31 cellular contexts compared by ENCODE assay signal in the genomic region with DNA sequence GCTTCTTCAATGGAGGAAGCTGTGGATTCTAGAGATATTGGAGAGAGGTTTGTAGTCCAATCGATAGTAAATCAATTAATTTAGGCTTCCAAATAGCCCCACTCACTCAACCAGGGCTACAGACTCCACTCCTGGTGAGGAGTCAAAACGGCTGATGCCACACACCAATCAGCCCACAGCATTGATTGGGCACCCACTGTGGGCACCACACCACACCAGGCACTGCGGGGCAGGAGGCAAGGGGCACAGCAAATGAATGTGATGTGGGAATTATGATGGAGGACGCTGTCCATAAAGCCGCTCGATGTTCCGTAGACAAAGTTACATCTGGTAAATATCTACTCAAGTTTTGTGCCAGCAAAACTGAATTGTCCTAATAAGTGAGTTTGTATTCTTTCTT.
"Had no signal": no experiment of that assay in that cellular context is flagged by ENCODE, and none has a peak within 500 bp of the region (broad histone marks: within the 10 kb centered on the region; RNA-seq: fewer than 3 reads in every experiment).

No MANE protein-coding gene starts in this region.

- H3K4me1 Mint-ChIP-seq: naive B cell; naive thymus-derived CD8-positive, alpha-beta T cell; stimulated activated effector memory CD8-positive, alpha-beta T cell treated with anti-CD3 and anti-CD28 coated beads, Interleukin-12 subunit alpha, Interleukin-12 subunit beta, amount 100 ng/mL, for 72 hours; stimulated activated naive B cell treated with anti-CD40 and anti-IgM and Interleukin-4, amounts not matched to agents 10 μg/mL and 1 μg/mL and 100 μg/mL, for 72 hours had no signal

- H3K27me3 ChIP-seq: neutrophil, ovary, right lobe of liver, thyroid gland, tibial nerve, uterus had no signal

- H3K36me3 ChIP-seq: neutrophil, ovary, right lobe of liver, sigmoid colon, stomach, thoracic aorta, thyroid gland, tibial nerve, upper lobe of right lung, uterus had no signal

- DNase-seq: naive B cell; naive thymus-derived CD8-positive, alpha-beta T cell; nephron progenitor cell; nucleus accumbens; ovary; posterior cingulate gyrus; psoas muscle; right cardiac atrium; sigmoid colon; small intestine; stimulated activated CD4-positive, alpha-beta T cell treated with anti-CD3 and anti-CD28 coated beads, Interleukin-15, amount 100 ng/mL, for 24 hours; stimulated activated CD4-positive, alpha-beta T cell treated with anti-CD3 and anti-CD28 coated beads, Interleukin-2, amount 100 ng/mL, for 24 hours; stimulated activated CD4-positive, alpha-beta T cell treated with anti-CD3 and anti-CD28 coated beads, Interleukin-2, amount 100 ng/mL, for 48 hours; stimulated activated CD4-positive, alpha-beta T cell treated with anti-CD3 and anti-CD28 coated beads, Interleukin-4, amount 100 ng/mL, for 24 hours; stimulated activated naive B cell treated with anti-CD40 and anti-IgM and Interleukin-4, amounts not matched to agents 10 μg/mL and 1 μg/mL and 100 μg/mL, for 72 hours; stimulated activated naive CD4-positive, alpha-beta T cell treated with Interleukin-2 at 50 U/mL for 16 hours; stomach; thyroid gland; upper lobe of right lung; uterus had no signal

- H3K27me3 Mint-ChIP-seq: naive B cell; stimulated activated naive B cell treated with anti-CD40 and anti-IgM and Interleukin-4, amounts not matched to agents 10 μg/mL and 1 μg/mL and 100 μg/mL, for 72 hours had no signal

- ATAC-seq: naive thymus-derived CD8-positive, alpha-beta T cell; psoas muscle; right cardiac atrium; right lobe of liver; stimulated activated effector memory CD8-positive, alpha-beta T cell treated with anti-CD3 and anti-CD28 coated beads, Interleukin-12 subunit alpha, Interleukin-12 subunit beta, amount 100 ng/mL, for 72 hours; stimulated activated naive B cell treated with anti-CD40 and anti-IgM and Interleukin-4, amounts not matched to agents 10 μg/mL and 1 μg/mL and 100 μg/mL, for 72 hours; upper lobe of right lung had no signal

- H3K27ac Mint-ChIP-seq: naive B cell; naive thymus-derived CD8-positive, alpha-beta T cell; natural killer cell treated with Interleukin-12 subunit alpha and Interleukin-12 subunit beta and Interleukin-15 and Interleukin-18, amount 100 ng/mL, for 72 hours; nephron progenitor cell; progenitor cell of endocrine pancreas; stimulated activated effector memory CD8-positive, alpha-beta T cell treated with anti-CD3 and anti-CD28 coated beads, Interleukin-12 subunit alpha, Interleukin-12 subunit beta, amount 100 ng/mL, for 72 hours; stimulated activated naive B cell treated with anti-CD40 and anti-IgM and Interleukin-4, amounts not matched to agents 10 μg/mL and 1 μg/mL and 100 μg/mL, for 72 hours; stimulated activated naive CD8-positive, alpha-beta T cell treated with anti-CD3 and anti-CD28 coated beads, Interleukin-15, Interleukin-2, amounts not matched to agents 100 ng/mL and 50 ng/mL, for 24 hours; type B pancreatic cell had no signal

- H3K9me3 ChIP-seq: neutrophil, ovary, psoas muscle, right lobe of liver, sigmoid colon, stomach, thoracic aorta, thyroid gland, tibial nerve, upper lobe of right lung, uterus had no signal

- H3K4me1 ChIP-seq: parathyroid adenoma, psoas muscle, right lobe of liver, stomach, thyroid gland, tibial nerve, uterus had no signal

- H2AFZ ChIP-seq: parathyroid adenoma had no signal

- H3K27ac ChIP-seq: neutrophil, ovary, parathyroid adenoma, psoas muscle, right lobe of liver, sigmoid colon, stomach, thoracic aorta, thyroid gland, tibial nerve, upper lobe of right lung, uterus had no signal

- H3K36me3 Mint-ChIP-seq: naive B cell; naive thymus-derived CD8-positive, alpha-beta T cell; natural killer cell treated with Interleukin-12 subunit alpha and Interleukin-12 subunit beta and Interleukin-15 and Interleukin-18, amount 100 ng/mL, for 72 hours; stimulated activated effector memory CD8-positive, alpha-beta T cell treated with anti-CD3 and anti-CD28 coated beads, Interleukin-12 subunit alpha, Interleukin-12 subunit beta, amount 100 ng/mL, for 72 hours; stimulated activated naive B cell treated with anti-CD40 and anti-IgM and Interleukin-4, amounts not matched to agents 10 μg/mL and 1 μg/mL and 100 μg/mL, for 72 hours; type B pancreatic cell had no signal

- H3K9ac ChIP-seq: parathyroid adenoma had no signal

- H3K4me3 Mint-ChIP-seq: naive B cell; natural killer cell treated with Interleukin-12 subunit alpha and Interleukin-12 subunit beta and Interleukin-15 and Interleukin-18, amount 100 ng/mL, for 72 hours; nephron progenitor cell; neural crest cell; stimulated activated effector memory CD8-positive, alpha-beta T cell treated with anti-CD3 and anti-CD28 coated beads, Interleukin-12 subunit alpha, Interleukin-12 subunit beta, amount 100 ng/mL, for 72 hours; stimulated activated naive B cell treated with anti-CD40 and anti-IgM and Interleukin-4, amounts not matched to agents 10 μg/mL and 1 μg/mL and 100 μg/mL, for 72 hours; stimulated activated naive CD8-positive, alpha-beta T cell treated with anti-CD3 and anti-CD28 coated beads, Interleukin-15, Interleukin-2, amounts not matched to agents 100 ng/mL and 50 ng/mL, for 24 hours; type B pancreatic cell had no signal

- H3K9me3 Mint-ChIP-seq: natural killer cell treated with Interleukin-12 subunit alpha and Interleukin-12 subunit beta and Interleukin-15 and Interleukin-18, amount 100 ng/mL, for 72 hours; nephron progenitor cell; neural crest cell; stimulated activated effector memory CD8-positive, alpha-beta T cell treated with anti-CD3 and anti-CD28 coated beads, Interleukin-12 subunit alpha, Interleukin-12 subunit beta, amount 100 ng/mL, for 72 hours; type B pancreatic cell had no signal

- H3K4me3 ChIP-seq: ovary, psoas muscle, right lobe of liver, sigmoid colon, stomach, thoracic aorta, thyroid gland, tibial nerve, upper lobe of right lung, uterus had no signal

- H3K79me2 ChIP-seq: parathyroid adenoma had no signal
